ENCODE assay signal across 8 cellular contexts in the genomic region with DNA sequence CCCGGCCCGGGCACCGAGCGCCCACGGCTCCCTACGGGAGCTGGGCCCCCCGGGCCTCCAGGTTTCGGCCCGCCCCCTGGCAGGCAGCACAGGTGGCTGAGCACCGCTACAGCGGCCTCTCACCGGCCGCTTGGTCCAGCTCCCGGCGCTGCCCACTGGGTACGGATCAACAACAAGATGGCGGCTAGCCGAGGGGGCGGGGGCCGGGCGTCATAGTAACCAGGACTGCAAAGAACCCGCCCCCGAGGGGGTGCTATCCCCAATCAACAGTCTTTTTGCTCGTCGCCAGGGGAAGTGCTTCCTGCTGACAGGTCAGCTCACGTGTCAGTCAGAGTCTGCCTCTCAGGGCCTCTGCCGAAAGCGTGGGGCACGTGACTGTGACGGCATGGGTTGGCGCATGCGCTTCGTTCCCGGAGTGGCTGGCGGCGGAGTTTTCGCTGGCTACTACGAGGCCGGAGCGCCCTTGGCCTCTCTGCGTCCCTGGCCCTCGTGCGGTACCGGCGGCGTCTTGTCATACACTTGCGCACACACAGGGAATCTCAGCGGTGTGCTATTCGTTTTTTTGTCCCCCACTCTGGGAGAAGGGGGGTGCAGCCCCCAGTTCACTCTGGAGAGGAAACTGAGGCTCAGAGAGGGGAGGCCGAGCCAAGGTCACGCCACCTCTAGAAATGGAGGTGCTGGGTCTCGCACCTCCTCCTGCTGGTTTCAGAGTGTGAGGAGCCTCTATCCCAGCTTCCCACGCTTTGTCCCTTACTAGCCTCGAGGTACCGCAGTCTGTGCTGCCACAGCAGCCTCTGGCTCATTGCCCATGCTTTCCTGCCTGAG. TPM values are rescaled to one million over a fixed set of nuclear protein-coding genes. Genes with fewer than 3 reads are reported as not detected.
A peak's percentile ranks its signal among the peaks of the same experiment; 100 is the strongest.
DNase-seq lines count a peak whose midpoint lies in the region; FAIRE-seq and TF ChIP-seq lines count a peak whose summit lies in the region.

IP6K1 (minus strand) TSS at position 186 of the 825 bp plus-strand sequence. CDS start 38,502 bp downstream, outside the sequence.

- H3K18ac ChIP-seq in neuronal stem cell (ENCODE audit: low read length): peak within 1 kb of the TSS; percentile 95

- DNase-seq in GM04503 (ENCODE audit: low read depth) (peak; percentile 99), HFF-Myc (ENCODE audit: extremely low read depth, low read depth) (peak; percentile 100), NAMALWA (ENCODE audit: low spot score) (peak; percentile 98), SK-N-DZ (ENCODE audit: low spot score) (peak; percentile 99), frontal cortex (ENCODE audit: low spot score in 2 of 2) (peak; percentile 100), neuronal stem cell (ENCODE audit: low spot score) (peak; percentile 100)
- DNase-seq in activated naive CD4-positive, alpha-beta T cell treated with anti-CD3 and anti-CD28 coated beads for 36 hours: peak; percentile 100

- peak within 1 kb of the TSS; percentile 43 for H2AK5ac ChIP-seq in neuronal stem cell (ENCODE audit: low read depth, low read length)

- H3K27me3 Mint-ChIP-seq in activated naive CD4-positive, alpha-beta T cell treated with anti-CD3 and anti-CD28 coated beads for 36 hours (ENCODE audit: low read depth): no peaks in the 10 kb centered on the region

- peak within 1 kb of the TSS; percentile 1 for H2BK15ac ChIP-seq in neuronal stem cell (ENCODE audit: low read length)

- H4K8ac ChIP-seq in neuronal stem cell (ENCODE audit: low read depth, low read length): peak within 1 kb of the TSS; percentile 5

- H3K9me3 Mint-ChIP-seq in activated naive CD4-positive, alpha-beta T cell treated with anti-CD3 and anti-CD28 coated beads for 36 hours: no peaks in the 10 kb centered on the region

- H3K4me3 ChIP-seq in HFF-Myc (replicated peaks; ENCODE audit: low read depth, low read length) (peak within 1 kb of the TSS; percentile 93), neuronal stem cell (ENCODE audit: low read length in 2 of 2) (peak within 1 kb of the TSS; percentile 88 to 97)

- peak within 1 kb of the TSS; percentile 89 for H2AFZ ChIP-seq in neuronal stem cell (ENCODE audit: low read length)

- H3K36me3 ChIP-seq in neuronal stem cell (replicated peaks in 1 of 2; ENCODE audit: control insufficient read depth in 2 of 2, insufficient read depth in 2 of 2, low read length in 2 of 2): peaks cover 6 to 26% of the 10 kb centered on the region in 2 donors

- CTCF ChIA-PET in activated naive CD4-positive, alpha-beta T cell treated with anti-CD3 and anti-CD28 coated beads for 36 hours (lab: Charles Lee): interaction anchor here (1.2 to 2.9 kb wide), 4 partner anchors 14 to 246 kb away, joined by 3 to 17 read pairs (median 4); no protein-coding TSS in a partner anchor

- peak within 1 kb of the TSS; percentile 30 for H3K4ac ChIP-seq in neuronal stem cell (ENCODE audit: low read length)

- no peaks in the 10 kb centered on the region for H3K9me3 ChIP-seq in neuronal stem cell (replicated peaks in 1 of 2; ENCODE audit: control insufficient read depth in 2 of 2, insufficient read depth in 1 of 2, low read depth in 1 of 2, low read length in 2 of 2)

- FAIRE-seq in frontal cortex (lab: Jason Lieb, UNC): peak; percentile 96

- peak within 1 kb of the TSS; percentile 26 for H3K23ac ChIP-seq in neuronal stem cell (ENCODE audit: low read depth, low read length, poor library complexity)

- peaks cover 1% of the 10 kb centered on the region for H3K79me1 ChIP-seq in neuronal stem cell (ENCODE audit: low read depth, low read length)

- H3K9ac ChIP-seq in neuronal stem cell (ENCODE audit: low read depth, low read length, poor library complexity): peak within 1 kb of the TSS; percentile 94

- no CpG with 5 or more reads among the region's 55 CpGs for WGBS in neuronal stem cell (ENCODE audit: extremely low coverage in 2 of 2, insufficient read length in 2 of 2, insufficient replicate concordance in 1 of 2), 2 donors

- H3K14ac ChIP-seq in neuronal stem cell (ENCODE audit: low read length): peak within 1 kb of the TSS; percentile 47

- H3K27ac ChIP-seq in neuronal stem cell (replicated peaks; ENCODE audit: low read length): peak within 1 kb of the TSS; percentile 65

- H3K27ac Mint-ChIP-seq in activated naive CD4-positive, alpha-beta T cell treated with anti-CD3 and anti-CD28 coated beads for 36 hours: peak within 1 kb of the TSS; percentile 86

- H3K4me1 ChIP-seq in neuronal stem cell (ENCODE audit: control insufficient read depth in 2 of 2, insufficient read depth in 1 of 2, low read depth in 1 of 2, low read length in 2 of 2): peaks cover 11 to 12% of the 10 kb centered on the region in 2 donors

- no peaks in the 10 kb centered on the region for H3K27me3 ChIP-seq in neuronal stem cell (ENCODE audit: control insufficient read depth in 3 of 3, insufficient read depth in 3 of 3, low read depth in 1 of 3, low read length in 3 of 3)

- H2BK5ac ChIP-seq in neuronal stem cell (ENCODE audit: low read length): no peak within 1 kb of the TSS

- peak within 1 kb of the TSS; percentile 75 for H3K4me2 ChIP-seq in neuronal stem cell (ENCODE audit: insufficient read depth, low read length, poor library complexity, severe bottlenecking)

- no peak within 1 kb of the TSS for H4K91ac ChIP-seq in neuronal stem cell (ENCODE audit: low read depth, low read length, poor library complexity)

- H2BK12ac ChIP-seq in neuronal stem cell (ENCODE audit: low read length): no peak within 1 kb of the TSS

- no peak within 1 kb of the TSS for H2BK120ac ChIP-seq in neuronal stem cell (ENCODE audit: low read depth, low read length)

- intact Hi-C loops in activated naive CD4-positive, alpha-beta T cell treated with anti-CD3 and anti-CD28 coated beads for 36 hours (cut with micrococcal nuclease): loop anchor here (1.0 to 5.0 kb wide), 7 partner anchors 27 to 764 kb away; partner anchors contain the start of genes AMIGO3, APEH, IFRD2 and NDUFAF3

- TF ChIP-seq CTCF in HFF-Myc (IDR thresholded peaks at IDR 0.05; ENCODE audit: low read depth, low read length, missing control alignments): no peak
- TF ChIP-seq CTCF in subcutaneous adipose tissue (IDR thresholded peaks at IDR 0.05; ENCODE audit: low read depth): no peak

- peaks cover 28% of the 10 kb centered on the region for H3K4me1 Mint-ChIP-seq in activated naive CD4-positive, alpha-beta T cell treated with anti-CD3 and anti-CD28 coated beads for 36 hours (ENCODE audit: low read depth)

- H3K36me3 Mint-ChIP-seq in activated naive CD4-positive, alpha-beta T cell treated with anti-CD3 and anti-CD28 coated beads for 36 hours (ENCODE audit: low read depth): peaks cover 14% of the 10 kb centered on the region

- H3K4me3 Mint-ChIP-seq in activated naive CD4-positive, alpha-beta T cell treated with anti-CD3 and anti-CD28 coated beads for 36 hours: peak within 1 kb of the TSS; percentile 83

RNA-seq across cellular contexts. Expression of gene IP6K1, which starts in this region (rescaled TPM):
- polyA plus RNA-seq in SK-N-DZ (2014; cell fraction: cytosol; rRNA removed): 26.0 and 27.7 TPM in 2 replicates
- polyA plus RNA-seq in SK-N-DZ (2014; cell fraction: nucleus; rRNA removed): 23.3 and 31.0 TPM in 2 replicates
- 10 to 100 TPM; 18.3 to 20.3 TPM for total RNA-seq in activated naive CD4-positive, alpha-beta T cell treated with anti-CD3 and anti-CD28 coated beads for 36 hours
- total RNA-seq in frontal cortex: 51.4 TPM
- 20.7 TPM for polyA plus RNA-seq in neuronal stem cell (2013, experiment 1 of 2)
- 19.6 TPM for polyA plus RNA-seq in neuronal stem cell (2013, experiment 2 of 2)
- 10 to 100 TPM; 25.1 to 36.7 (median 31.6) TPM for total RNA-seq in subcutaneous adipose tissue

Comparison
In these comparisons a context has a peak if more than half of its experiments do, and no peak if none do; other contexts are left out.
1. Peak in every context shown above with its lines: DNase-seq, H3K4me3 ChIP-seq and H3K27ac ChIP-seq.